ENCODE assay signal across 22 cellular contexts in the genomic region with DNA sequence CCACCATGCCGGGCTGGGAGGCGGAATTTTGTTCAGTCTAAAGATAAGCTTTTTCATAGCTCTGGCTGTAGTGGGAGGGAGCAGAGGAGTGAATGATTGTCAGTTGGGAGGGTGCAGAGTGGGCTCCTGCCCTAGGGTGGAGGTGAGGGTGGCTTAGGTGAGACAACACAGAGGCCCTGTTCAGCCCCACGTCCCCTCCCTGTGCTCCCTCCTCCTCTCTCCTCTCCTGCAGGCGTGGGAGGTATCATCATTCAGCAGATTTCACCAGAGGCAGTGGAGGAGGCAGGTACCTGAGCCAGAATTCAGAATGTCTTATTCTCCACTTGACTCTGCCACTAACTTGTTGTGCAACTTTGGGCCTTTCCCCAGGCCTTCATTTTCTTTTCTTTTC. TPM values are rescaled to one million over a fixed set of nuclear protein-coding genes. Genes with fewer than 3 reads are reported as not detected.
DNase-seq lines count a peak whose midpoint lies in the region; ATAC-seq, FAIRE-seq and TF ChIP-seq lines count a peak whose summit lies in the region.
"Had no signal": no experiment of that assay in that cellular context is flagged by ENCODE, and none has a peak within 500 bp of the region (broad histone marks: within the 10 kb centered on the region; RNA-seq: fewer than 3 reads in every experiment).

No MANE protein-coding gene starts in this region.

- H3K4me1 Mint-ChIP-seq in immature natural killer cell: no peaks in the 10 kb centered on the region
- no peaks in the 10 kb centered on the region for H3K4me1 Mint-ChIP-seq in activated CD4-positive, alpha-beta memory T cell treated with anti-CD3 and anti-CD28 coated beads for 36 hours (ENCODE audit: low read depth)
- H3K4me1 Mint-ChIP-seq: nephron had no signal

- dilution Hi-C loops in keratinocyte (cut with MboI; ENCODE audit: extremely low pct_ligation_motif_present, low sequenced_read_pairs): no loop called here

- ATAC-seq in left ventricle myocardium superior (no peak), pancreas (peak in 3 of 4 donors; percentile 17 to 34 (median 21)), aorta (ENCODE audit: low FRiP score) (peak; percentile 24)
- ATAC-seq: activated CD8-positive, alpha-beta T cell treated with anti-CD3 and anti-CD28 coated beads for 36 hours had no signal

- DNase-seq in cardiac muscle cell (ENCODE audit: low read depth in 1 of 2, low spot score in 1 of 2) (peak; percentile 10 to 56), left ventricle myocardium superior (no peak), keratinocyte (ENCODE audit: low read depth, low spot score) (no peak), pancreas (no peak), aorta (no peak), Peyer's patch (no peak), immature natural killer cell (no peak)
- no peak for DNase-seq in activated CD4-positive, alpha-beta memory T cell treated with anti-CD3 and anti-CD28 coated beads for 36 hours
- DNase-seq: activated CD8-positive, alpha-beta T cell treated with anti-CD3 and anti-CD28 coated beads for 36 hours; cerebellar nuclear complex; DMS153; mesendoderm; NCI-H1105; NCI-H774; RPMI8226; stimulated activated CD4-positive, alpha-beta T cell treated with anti-CD3 and anti-CD28 coated beads, Interleukin-2, amount 100 ng/mL, for 48 hours had no signal

- no peaks in the 10 kb centered on the region for H3K9me1 ChIP-seq in keratinocyte (ENCODE audit: control insufficient read depth, extremely low read depth, insufficient read depth, low read length)

- intact Hi-C loops in left ventricle myocardium superior (cut with micrococcal nuclease) (no loop called here), pancreas (cut with DNase I) (no loop called here), aorta (cut with DNase I) (no loop called here)
- intact Hi-C loops in activated CD4-positive, alpha-beta memory T cell treated with anti-CD3 and anti-CD28 coated beads for 36 hours (cut with micrococcal nuclease): no loop called here

- H3K27ac ChIP-seq in cardiac muscle cell: no peak overlapping the region
- no peak overlapping the region for H3K27ac ChIP-seq in keratinocyte (ENCODE audit: control insufficient read depth, insufficient read depth, low read length)
- peak overlapping the region in 3 of 4 donors; percentile 18 to 43 (median 36) for H3K27ac ChIP-seq in pancreas
- H3K27ac ChIP-seq in aorta (ENCODE audit: low read depth in 1 of 2, low read length in 2 of 2): no peak overlapping the region
- H3K27ac ChIP-seq in Peyer's patch: no peak overlapping the region
- H3K27ac ChIP-seq: BLaER1 treated with 17β-estradiol and CSF1 and Interleukin-3, amounts not matched to agents 10 nM and 100 nM had no signal

- 18 to 29% methylated on average over 3 to 4 of the region's 4 CpGs for WGBS in pancreas, 2 donors
- 39 to 48% methylated on average over 4 of the region's 4 CpGs for WGBS in aorta, 2 donors

- H3K4me1 ChIP-seq in cardiac muscle cell (ENCODE audit: low read depth): no peaks in the 10 kb centered on the region
- no peaks in the 10 kb centered on the region for H3K4me1 ChIP-seq in keratinocyte (ENCODE audit: control insufficient read depth, extremely low read depth, insufficient read depth, low read length)
- H3K4me1 ChIP-seq in pancreas: peaks cover 5 to 14% (median 8%) of the 10 kb centered on the region in 3 donors
- peaks cover 0 to 2% of the 10 kb centered on the region in 2 donors for H3K4me1 ChIP-seq in aorta (ENCODE audit: control insufficient read depth in 1 of 2, insufficient read depth in 2 of 2, low read length in 2 of 2)
- H3K4me1 ChIP-seq in Peyer's patch: no peaks in the 10 kb centered on the region

- FAIRE-seq in keratinocyte (lab: Jason Lieb, UNC): no peak
- no peak for FAIRE-seq in pancreas (lab: Jason Lieb, UNC)

- TF ChIP-seq CTCF in cardiac muscle cell (IDR thresholded peaks at IDR 0.05; ENCODE audit: low read depth, low read length): no peak
- no peak for TF ChIP-seq CTCF in keratinocyte (optimal IDR thresholded peaks at IDR 0.05 in 1 of 3, IDR thresholded peaks at IDR 0.05 in 1 of 3, conservative IDR thresholded peaks at IDR 0.05 in 1 of 3; ENCODE audit: extremely low read depth in 1 of 3, insufficient read depth in 2 of 3, low read length in 3 of 3)
- no peak for TF ChIP-seq CTCF in pancreas (IDR thresholded peaks at IDR 0.05)
- no peak for TF ChIP-seq CTCF in Peyer's patch (IDR thresholded peaks at IDR 0.05)

- no peaks in the 10 kb centered on the region for H3K9me3 ChIP-seq in cardiac muscle cell (ENCODE audit: low read depth)
- H3K9me3 ChIP-seq in keratinocyte (ENCODE audit: control insufficient read depth, low read depth, low read length): no peaks in the 10 kb centered on the region
- no peaks in the 10 kb centered on the region for H3K9me3 ChIP-seq in pancreas
- H3K9me3 ChIP-seq in aorta (ENCODE audit: control insufficient read depth, low read length): no peaks in the 10 kb centered on the region
- no peaks in the 10 kb centered on the region for H3K9me3 ChIP-seq in Peyer's patch
- H3K9me3 ChIP-seq: BLaER1 treated with 17β-estradiol and CSF1 and Interleukin-3, amounts not matched to agents 10 nM and 100 nM; thoracic aorta had no signal

- H3K36me3 ChIP-seq in cardiac muscle cell: no peaks in the 10 kb centered on the region
- no peaks in the 10 kb centered on the region for H3K36me3 ChIP-seq in keratinocyte (ENCODE audit: control insufficient read depth in 2 of 2, extremely low read depth in 1 of 2, insufficient read depth in 2 of 2, low read length in 2 of 2)
- H3K36me3 ChIP-seq in pancreas: no peaks in the 10 kb centered on the region
- no peaks in the 10 kb centered on the region for H3K36me3 ChIP-seq in aorta (ENCODE audit: control insufficient read depth in 1 of 2, insufficient read depth in 2 of 2, low read length in 1 of 2)
- no peaks in the 10 kb centered on the region for H3K36me3 ChIP-seq in Peyer's patch
- H3K36me3 ChIP-seq: thoracic aorta had no signal

- H3K4me3 Mint-ChIP-seq in immature natural killer cell: no peak overlapping the region
- H3K4me3 Mint-ChIP-seq in activated CD4-positive, alpha-beta memory T cell treated with anti-CD3 and anti-CD28 coated beads for 36 hours: no peak overlapping the region
- H3K4me3 Mint-ChIP-seq: activated CD8-positive, alpha-beta T cell treated with anti-CD3 and anti-CD28 coated beads for 36 hours; IgD-negative memory B cell; nephron had no signal

- no peak overlapping the region for H3K4me2 ChIP-seq in keratinocyte (ENCODE audit: control insufficient read depth, extremely low read depth, insufficient read depth, low read depth, low read length)
- H3K4me2 ChIP-seq: BLaER1 treated with 17β-estradiol and CSF1 and Interleukin-3, amounts not matched to agents 10 nM and 100 nM had no signal

- POLR2A ChIA-PET in activated CD4-positive, alpha-beta memory T cell treated with anti-CD3 and anti-CD28 coated beads for 36 hours (lab: Charles Lee): no interaction called here

- no peaks in the 10 kb centered on the region for H3K27me3 ChIP-seq in cardiac muscle cell
- no peaks in the 10 kb centered on the region for H3K27me3 ChIP-seq in keratinocyte (ENCODE audit: control insufficient read depth, extremely low read depth, insufficient read depth, low read length)
- no peaks in the 10 kb centered on the region for H3K27me3 ChIP-seq in pancreas
- H3K27me3 ChIP-seq in aorta (ENCODE audit: control insufficient read depth in 1 of 2, insufficient read depth in 2 of 2, low read length in 1 of 2): no peaks in the 10 kb centered on the region
- H3K27me3 ChIP-seq in Peyer's patch: no peaks in the 10 kb centered on the region
- H3K27me3 ChIP-seq: BLaER1 treated with 17β-estradiol and CSF1 and Interleukin-3, amounts not matched to agents 10 nM and 100 nM had no signal

- no peaks in the 10 kb centered on the region for H3K27me3 Mint-ChIP-seq in immature natural killer cell (ENCODE audit: low read depth in 3 of 3)
- H3K27me3 Mint-ChIP-seq in activated CD4-positive, alpha-beta memory T cell treated with anti-CD3 and anti-CD28 coated beads for 36 hours: no peaks in the 10 kb centered on the region
- H3K27me3 Mint-ChIP-seq: activated CD8-positive, alpha-beta T cell treated with anti-CD3 and anti-CD28 coated beads for 36 hours; IgD-negative memory B cell had no signal

- H4K20me1 ChIP-seq in keratinocyte (ENCODE audit: control insufficient read depth, extremely low read depth, insufficient read depth, low read length): no peaks in the 10 kb centered on the region
- H4K20me1 ChIP-seq: BLaER1 treated with 17β-estradiol and CSF1 and Interleukin-3, amounts not matched to agents 10 nM and 100 nM had no signal

- H3K9ac ChIP-seq in keratinocyte (ENCODE audit: control insufficient read depth, extremely low read depth, insufficient read depth, low read length): no peak overlapping the region
- H3K9ac ChIP-seq: BLaER1 treated with 17β-estradiol and CSF1 and Interleukin-3, amounts not matched to agents 10 nM and 100 nM had no signal

- H3K27ac Mint-ChIP-seq in immature natural killer cell: peak overlapping the region in 1 of 6 donors; percentile 67
- H3K27ac Mint-ChIP-seq in activated CD4-positive, alpha-beta memory T cell treated with anti-CD3 and anti-CD28 coated beads for 36 hours: no peak overlapping the region
- H3K27ac Mint-ChIP-seq: activated CD8-positive, alpha-beta T cell treated with anti-CD3 and anti-CD28 coated beads for 36 hours; IgD-negative memory B cell had no signal

- peak overlapping the region; percentile 51 for H2AFZ ChIP-seq in keratinocyte (ENCODE audit: control insufficient read depth, low read length)

- H3K36me3 Mint-ChIP-seq in immature natural killer cell: peaks cover 0 to 3% (median 0%) of the 10 kb centered on the region in 3 donors
- no peaks in the 10 kb centered on the region for H3K36me3 Mint-ChIP-seq in activated CD4-positive, alpha-beta memory T cell treated with anti-CD3 and anti-CD28 coated beads for 36 hours

- no peak overlapping the region for H3K4me3 ChIP-seq in cardiac muscle cell
- no peak overlapping the region for H3K4me3 ChIP-seq in keratinocyte (ENCODE audit: control insufficient read depth in 2 of 3, extremely low read depth in 1 of 3, insufficient read depth in 2 of 3, low read depth in 1 of 3, low read length in 3 of 3)
- no peak overlapping the region for H3K4me3 ChIP-seq in pancreas
- H3K4me3 ChIP-seq in aorta (ENCODE audit: low read length in 2 of 2): no peak overlapping the region
- no peak overlapping the region for H3K4me3 ChIP-seq in Peyer's patch
- H3K4me3 ChIP-seq: BLaER1 treated with 17β-estradiol and CSF1 and Interleukin-3, amounts not matched to agents 10 nM and 100 nM; thoracic aorta had no signal

- CTCF ChIA-PET in activated CD4-positive, alpha-beta memory T cell treated with anti-CD3 and anti-CD28 coated beads for 36 hours (lab: Charles Lee): interaction anchor here (1.9 kb wide), 1 partner anchor 15 kb away, joined by 8 read pairs; no protein-coding TSS in a partner anchor

- H3K79me2 ChIP-seq in keratinocyte (ENCODE audit: control insufficient read depth, insufficient read depth, low read length): no peaks in the 10 kb centered on the region

- TF ChIP-seq POLR2A in Peyer's patch (IDR thresholded peaks at IDR 0.05): no peak

- H3K9me3 Mint-ChIP-seq in immature natural killer cell: no peaks in the 10 kb centered on the region
- H3K9me3 Mint-ChIP-seq in activated CD4-positive, alpha-beta memory T cell treated with anti-CD3 and anti-CD28 coated beads for 36 hours: no peaks in the 10 kb centered on the region
- H3K9me3 Mint-ChIP-seq: activated CD8-positive, alpha-beta T cell treated with anti-CD3 and anti-CD28 coated beads for 36 hours; IgD-negative memory B cell; nephron had no signal

RNA-seq across cellular contexts. Expression of a gene that starts 1.7 kb away (rescaled TPM):
- not detected in 2 replicates for total RNA-seq in cardiac muscle cell
- polyA plus RNA-seq in cardiac muscle cell: 0.44 TPM in 1 of 2 replicates, not detected in the other
- total RNA-seq in left ventricle myocardium superior: 1.1 TPM
- polyA plus RNA-seq in keratinocyte: not detected in 3 replicates
- polyA plus RNA-seq in keratinocyte (2011; ENCODE audit: low read depth): not detected
- not detected in 2 replicates for polyA plus RNA-seq in keratinocyte (2011; cell fraction: cytosol; rRNA removed)
- polyA plus RNA-seq in keratinocyte (2011; cell fraction: nucleus; rRNA removed): not detected in 2 replicates
- not detected in 2 replicates for polyA plus RNA-seq in keratinocyte (2012; ENCODE audit: low replicate concordance)
- not detected in 3 replicates for polyA minus RNA-seq in keratinocyte
- polyA minus RNA-seq in keratinocyte (2011; cell fraction: cytosol; rRNA and poly(A)+ RNA removed): not detected
- not detected in 2 replicates for polyA minus RNA-seq in keratinocyte (2011; cell fraction: nucleus; rRNA and poly(A)+ RNA removed)
- total RNA-seq in pancreas: 1 to 10 TPM in 2 of 6 donors, not detected in 4; 4.5 to 9.2 TPM
- 1 to 10 TPM in 1 of 2 donors, under 1 TPM in 1; 0.63 to 3.3 TPM for polyA plus RNA-seq in pancreas
- 1 to 10 TPM in 1 of 2 donors, not detected in 1; 2.7 TPM for total RNA-seq in aorta
- polyA plus RNA-seq in aorta: 1 to 10 TPM in 1 of 2 donors, not detected in 1; 1.4 TPM
- 1 to 10 TPM in 1 of 4 donors, not detected in 3; 4.1 TPM for total RNA-seq in Peyer's patch
- polyA plus RNA-seq in immature natural killer cell: under 1 TPM in 1 of 3 donors, not detected in 2; 0.18 TPM
- not detected for total RNA-seq in activated CD4-positive, alpha-beta memory T cell treated with anti-CD3 and anti-CD28 coated beads for 36 hours
- total RNA-seq: A172; activated CD8-positive, alpha-beta T cell treated with anti-CD3 and anti-CD28 coated beads for 36 hours; fibroblast of villous mesenchyme had no signal
- polyA plus RNA-seq: IgD-negative memory B cell had no signal

RNA-seq across cellular contexts. Expression of a gene that starts 17.7 kb away (rescaled TPM):
- 123 and 247 TPM in 2 replicates for total RNA-seq in cardiac muscle cell
- polyA plus RNA-seq in cardiac muscle cell: 574 and 689 TPM in 2 replicates
- total RNA-seq in left ventricle myocardium superior: 348 TPM
- 132 to 150 TPM (median 150 TPM) in 3 replicates for polyA plus RNA-seq in keratinocyte
- polyA plus RNA-seq in keratinocyte (2011; ENCODE audit: low read depth): 76.5 TPM
- 65.1 and 160 TPM in 2 replicates for polyA plus RNA-seq in keratinocyte (2011; cell fraction: cytosol; rRNA removed)
- polyA plus RNA-seq in keratinocyte (2011; cell fraction: nucleus; rRNA removed): 49.4 and 54.7 TPM in 2 replicates
- 205 and 379 TPM in 2 replicates for polyA plus RNA-seq in keratinocyte (2012; ENCODE audit: low replicate concordance)
- 22.9 to 58.9 TPM (median 39.1 TPM) in 3 replicates for polyA minus RNA-seq in keratinocyte
- polyA minus RNA-seq in keratinocyte (2011; cell fraction: cytosol; rRNA and poly(A)+ RNA removed): 133 TPM
- polyA minus RNA-seq in keratinocyte (2011; cell fraction: nucleus; rRNA and poly(A)+ RNA removed): 28.2 and 34.4 TPM in 2 replicates
- 10 to 100 TPM; 57.7 to 80.4 (median 73.6) TPM for total RNA-seq in pancreas
- 100 to 1,000 TPM in 1 of 2 donors, 10 to 100 TPM in 1; 42.6 to 114 TPM for polyA plus RNA-seq in pancreas
- 100 to 1,000 TPM; 105 to 154 TPM for total RNA-seq in aorta
- 100 to 1,000 TPM; 138 to 174 TPM for polyA plus RNA-seq in aorta
- 100 to 1,000 TPM in 3 of 4 donors, 10 to 100 TPM in 1; 47.0 to 159 (median 117) TPM for total RNA-seq in Peyer's patch
- polyA plus RNA-seq in immature natural killer cell: 100 to 1,000 TPM; 172 to 320 (median 243) TPM
- 100 to 1,000 TPM; 209 to 230 TPM for total RNA-seq in activated CD4-positive, alpha-beta memory T cell treated with anti-CD3 and anti-CD28 coated beads for 36 hours

RNA-seq across cellular contexts. Expression of a gene that starts 38.8 kb away (rescaled TPM):
- total RNA-seq in cardiac muscle cell (0.45 and 0.81 TPM in 2 replicates), left ventricle myocardium superior (0.15 TPM), pancreas (10 to 100 TPM; 11.9 to 20.7 (median 13.9) TPM), aorta (1 to 10 TPM; 1.7 to 2.0 TPM), Peyer's patch (1 to 10 TPM; 3.3 to 7.1 (median 5.9) TPM)
- polyA plus RNA-seq in cardiac muscle cell (0.23 and 0.96 TPM in 2 replicates), keratinocyte (0.81 to 3.4 TPM (median 2.1 TPM) in 3 replicates), pancreas (1 to 10 TPM; 7.0 to 8.2 TPM), aorta (1 to 10 TPM in 1 of 2 donors, under 1 TPM in 1; 0.05 to 1.0 TPM), immature natural killer cell (under 1 TPM in 1 of 3 donors, not detected in 2; 0.82 TPM)
- 0.60 TPM for polyA plus RNA-seq in keratinocyte (2011; ENCODE audit: low read depth)
- polyA plus RNA-seq in keratinocyte (2011; cell fraction: cytosol; rRNA removed): 1.0 and 1.6 TPM in 2 replicates
- polyA plus RNA-seq in keratinocyte (2011; cell fraction: nucleus; rRNA removed): 0.50 and 0.69 TPM in 2 replicates
- polyA plus RNA-seq in keratinocyte (2012; ENCODE audit: low replicate concordance): 0.52 and 2.6 TPM in 2 replicates
- polyA minus RNA-seq in keratinocyte: 0.69 to 4.9 TPM (median 1.5 TPM) in 3 replicates
- 1.3 TPM for polyA minus RNA-seq in keratinocyte (2011; cell fraction: cytosol; rRNA and poly(A)+ RNA removed)
- 0.32 and 0.47 TPM in 2 replicates for polyA minus RNA-seq in keratinocyte (2011; cell fraction: nucleus; rRNA and poly(A)+ RNA removed)
- under 1 TPM in 1 of 2 experiments, not detected in 1; 0.17 TPM for total RNA-seq in activated CD4-positive, alpha-beta memory T cell treated with anti-CD3 and anti-CD28 coated beads for 36 hours

Comparison
In these comparisons a context has a peak if more than half of its experiments do, and no peak if none do; other contexts are left out.
1. DNase-seq: peak in cardiac muscle cell (2 of 2); none in left ventricle myocardium superior (single experiment), keratinocyte (single experiment), pancreas (0 of 6), aorta (0 of 2), Peyer's patch (0 of 3), immature natural killer cell (0 of 3) and activated CD4-positive, alpha-beta memory T cell treated with anti-CD3 and anti-CD28 coated beads for 36 hours (single experiment).
2. H3K27ac ChIP-seq: peak in pancreas (3 of 4); none in cardiac muscle cell (single experiment), keratinocyte (single experiment), aorta (0 of 2) and Peyer's patch (0 of 4).